32 cellular contexts compared by ENCODE assay signal in genomic region chr4:68466751-68467150, GRCh38. TPM values are rescaled to one million over a fixed set of nuclear protein-coding genes. Genes with fewer than 3 reads are reported as not detected.
DNase-seq lines count a peak whose midpoint lies in the region; ATAC-seq, FAIRE-seq and TF ChIP-seq lines count a peak whose summit lies in the region.
"Had no signal": no experiment of that assay in that cellular context is flagged by ENCODE, and none has a peak within 500 bp of the region (broad histone marks: within the 10 kb centered on the region; RNA-seq: fewer than 3 reads in every experiment).

No MANE protein-coding gene starts in this region.

- ATAC-seq in A549 (no peak), gastroesophageal sphincter (no peak), HG02884 (IDR thresholded peaks at IDR 0.05; ENCODE audit: unreplicated experiment) (no peak)
- ATAC-seq: activated CD8-positive, alpha-beta memory T cell treated with anti-CD3 and anti-CD28 coated beads, Interleukin-2, amount 10 ng/mL, durations not matched to agents 7 days and 5 days; K562; WTC11 had no signal

- H3K27ac ChIP-seq in A549 = peak overlapping the region in 1 of 2 experiments; percentile 35; a peak in 1 of 6 replicates
- peak overlapping the region; percentile 47 for H3K27ac ChIP-seq in keratinocyte (ENCODE audit: control insufficient read depth, insufficient read depth, low read length)
- no peak overlapping the region for H3K27ac ChIP-seq in gastroesophageal sphincter
- H3K27ac ChIP-seq in transverse colon = no peak overlapping the region
- H3K27ac ChIP-seq: left ventricle myocardium inferior, skin epidermis, stomach, tibial artery had no signal

- H3K4me2 ChIP-seq in A549 (peak overlapping the region; percentile 28; the same call in 1 of the 3 replicates), keratinocyte (ENCODE audit: control insufficient read depth, extremely low read depth, insufficient read depth, low read depth, low read length) (peak overlapping the region; percentile 3)

- dilution Hi-C loops in keratinocyte (cut with MboI; ENCODE audit: extremely low pct_ligation_motif_present, low sequenced_read_pairs) = no loop called here

- H3K9me1 ChIP-seq in keratinocyte (ENCODE audit: control insufficient read depth, extremely low read depth, insufficient read depth, low read length) = no peaks in the 10 kb centered on the region

- H3K9ac ChIP-seq in keratinocyte (ENCODE audit: control insufficient read depth, extremely low read depth, insufficient read depth, low read length) = no peak overlapping the region

- intact Hi-C loops in transverse colon (cut with DNase I; ENCODE audit: low total_unique reads) = no loop called here

- H3K27me3 ChIP-seq in keratinocyte (ENCODE audit: control insufficient read depth, extremely low read depth, insufficient read depth, low read length) = no peaks in the 10 kb centered on the region
- H3K27me3 ChIP-seq in gastroesophageal sphincter = no peaks in the 10 kb centered on the region
- no peaks in the 10 kb centered on the region for H3K27me3 ChIP-seq in transverse colon
- H3K27me3 ChIP-seq: stomach, tibial artery had no signal

- no peak overlapping the region for H3K4me3 ChIP-seq in A549
- H3K4me3 ChIP-seq in astrocyte of the spinal cord (ENCODE audit: low read depth, low read length) = no peak overlapping the region
- H3K4me3 ChIP-seq in keratinocyte (ENCODE audit: control insufficient read depth in 2 of 3, extremely low read depth in 1 of 3, insufficient read depth in 2 of 3, low read depth in 1 of 3, low read length in 3 of 3) = no peak overlapping the region
- H3K4me3 ChIP-seq in gastroesophageal sphincter = no peak overlapping the region
- H3K4me3 ChIP-seq in transverse colon = no peak overlapping the region
- H3K4me3 ChIP-seq: K562, left ventricle myocardium inferior, skin epidermis, stomach, tibial artery had no signal

- TF ChIP-seq CTCF in A549 (IDR thresholded peaks at IDR 0.05) (no peak), astrocyte of the spinal cord (IDR thresholded peaks at IDR 0.05; ENCODE audit: low read depth, low read length) (no peak), keratinocyte (optimal IDR thresholded peaks at IDR 0.05 in 1 of 3, IDR thresholded peaks at IDR 0.05 in 1 of 3, conservative IDR thresholded peaks at IDR 0.05 in 1 of 3; ENCODE audit: extremely low read depth in 1 of 3, insufficient read depth in 2 of 3, low read length in 3 of 3) (no peak), gastroesophageal sphincter (IDR thresholded peaks at IDR 0.05) (no peak), transverse colon (IDR thresholded peaks at IDR 0.05) (no peak)

- no peaks in the 10 kb centered on the region for H3K79me2 ChIP-seq in keratinocyte (ENCODE audit: control insufficient read depth, insufficient read depth, low read length)

- H2AFZ ChIP-seq in keratinocyte (ENCODE audit: control insufficient read depth, low read length) = peak overlapping the region; percentile 17

- no peaks in the 10 kb centered on the region for H3K9me3 ChIP-seq in A549
- no peaks in the 10 kb centered on the region for H3K9me3 ChIP-seq in keratinocyte (ENCODE audit: control insufficient read depth, low read depth, low read length)
- H3K9me3 ChIP-seq in gastroesophageal sphincter = no peaks in the 10 kb centered on the region
- no peaks in the 10 kb centered on the region for H3K9me3 ChIP-seq in transverse colon
- H3K9me3 ChIP-seq: left ventricle myocardium inferior, stomach, tibial artery had no signal

- H3K36me3 ChIP-seq in keratinocyte (ENCODE audit: control insufficient read depth in 2 of 2, extremely low read depth in 1 of 2, insufficient read depth in 2 of 2, low read length in 2 of 2) (no peaks in the 10 kb centered on the region), gastroesophageal sphincter (no peaks in the 10 kb centered on the region), transverse colon (no peaks in the 10 kb centered on the region)
- H3K36me3 ChIP-seq: left ventricle myocardium inferior, stomach, tibial artery had no signal

- in situ Hi-C loops in astrocyte of the spinal cord (cut with HindIII; ENCODE audit: low sequenced_read_pairs) (no loop called here), transverse colon (cut with MboI; ENCODE audit: low pct_ligation_motif_present in 1 of 4, low pct_unique_long_range_greater_than_20kb in 1 of 4, low sequenced_read_pairs in 3 of 4) (no loop called here)

- CTCF ChIA-PET in A549 (lab: Yijun Ruan, JAX) = interaction anchor here (1.0 kb wide), 1 partner anchor 32 kb away, joined by 3 read pairs; no protein-coding TSS in a partner anchor

- TF ChIP-seq POLR2A in A549 (IDR thresholded peaks at IDR 0.05; ENCODE audit: low read length) (no peak), gastroesophageal sphincter (IDR thresholded peaks at IDR 0.05) (no peak), transverse colon (IDR thresholded peaks at IDR 0.05) (no peak)

- H4K20me1 ChIP-seq in keratinocyte (ENCODE audit: control insufficient read depth, extremely low read depth, insufficient read depth, low read length) = no peaks in the 10 kb centered on the region

- DNase-seq in A549 (ENCODE audit: low read depth in 1 of 2, low spot score in 1 of 2) (no peak), M059J (ENCODE audit: low read depth) (peak; percentile 51), astrocyte of the spinal cord (ENCODE audit: low read depth, low spot score) (peak; percentile 33), keratinocyte (ENCODE audit: low read depth, low spot score) (no peak), CD1c-positive myeloid dendritic cell (ENCODE audit: extremely low spot score) (no peak), transverse colon (no peak)
- DNase-seq: activated CD8-positive, alpha-beta memory T cell treated with anti-CD3 and anti-CD28 coated beads, Interleukin-2, amount 10 ng/mL, durations not matched to agents 7 days and 5 days; activated naive CD4-positive, alpha-beta T cell; activated T-cell treated with anti-CD3 and anti-CD28 coated beads, Interleukin-2, amount 50 U/mL, for 48 hours; effector CD4-positive, alpha-beta T cell; erythroblast; GDM1; hippocampal formation; immature natural killer cell; left ventricle myocardium inferior; naive B cell; NCI-H1436; NCI-H524 treated with DMSO at 0.1 percent for 48 hours; SHP77 treated with DMSO at 0.1 percent for 48 hours; stomach; tibial artery had no signal

- TF ChIP-seq EP300 in A549 (IDR thresholded peaks at IDR 0.05) (no peak), gastroesophageal sphincter (IDR thresholded peaks at IDR 0.05) (no peak), transverse colon (IDR thresholded peaks at IDR 0.05; ENCODE audit: low read depth) (no peak)

- POLR2A ChIA-PET in A549 (lab: Yijun Ruan, JAX) = no interaction called here

- 39% methylated on average over 3 of the region's 3 CpGs for WGBS in A549 (ENCODE audit: missing lambda C conversion rate)
- WGBS in gastroesophageal sphincter (ENCODE audit: low coverage in 1 of 2), 2 donors = 83 to 91% methylated on average over 3 of the region's 3 CpGs
- 77% methylated on average over 3 of the region's 3 CpGs for WGBS in transverse colon (ENCODE audit: low coverage in 1 of 2), 2 donors

- H3K4me1 ChIP-seq in A549 = peaks cover 23% of the 10 kb centered on the region; the same call in 2 of the 3 replicates
- peaks cover 29% of the 10 kb centered on the region for H3K4me1 ChIP-seq in keratinocyte (ENCODE audit: control insufficient read depth, extremely low read depth, insufficient read depth, low read length)
- H3K4me1 ChIP-seq in gastroesophageal sphincter = no peaks in the 10 kb centered on the region
- H3K4me1 ChIP-seq in transverse colon = peaks cover 0 to 4% (median 0%) of the 10 kb centered on the region in 4 donors
- H3K4me1 ChIP-seq: left ventricle myocardium inferior, stomach, tibial artery had no signal

- no peak for TF ChIP-seq RAD21 in A549 (conservative IDR thresholded peaks at IDR 0.05 in 1 of 2, IDR thresholded peaks at IDR 0.05 in 1 of 2)

- FAIRE-seq in A549 (lab: Jason Lieb, UNC) (no peak), keratinocyte (lab: Jason Lieb, UNC) (no peak)
- FAIRE-seq: colon, frontal cortex, K562 had no signal

TF ChIP-seq in A549, 52 proteins besides CTCF, POLR2A, EP300 and RAD21 (continues in another document):
- TF ChIP-seq EHMT2 (IDR thresholded peaks at IDR 0.05; ENCODE audit: low read depth) (no peak), ATOH8 (CRISPR knock-in tag; IDR thresholded peaks at IDR 0.05; ENCODE audit: low read depth) (no peak), RNF2 (IDR thresholded peaks at IDR 0.05; ENCODE audit: borderline replicate concordance, low read depth) (no peak), ZSCAN20 (CRISPR knock-in tag; IDR thresholded peaks at IDR 0.05) (no peak), RFX5 (IDR thresholded peaks at IDR 0.05) (no peak), NFE2L2 (conservative IDR thresholded peaks at IDR 0.05; ENCODE audit: low read length) (no peak), SREBF2 (IDR thresholded peaks at IDR 0.05) (no peak), JUNB (IDR thresholded peaks at IDR 0.05) (no peak), HOXB5 (CRISPR knock-in tag; IDR thresholded peaks at IDR 0.05) (no peak)

RNA-seq across cellular contexts. Expression of gene TMPRSS11E, which starts 19.5 kb away (rescaled TPM):
- polyA plus RNA-seq in A549 (2011; rRNA removed) = not detected in 2 replicates
- not detected in 2 replicates for polyA plus RNA-seq in A549 (2012; cell fraction: cytosol; rRNA removed)
- polyA plus RNA-seq in A549 (2012; cell fraction: nucleus; rRNA removed) = not detected in 2 replicates
- not detected in 3 replicates for polyA plus RNA-seq in A549 (2017; fragmentation: RNase III; extraction: RNeasy Plus Mini Kit Qiagen cat#74134 plus additional on column Dnase treatment)
- polyA minus RNA-seq in A549 (2011; rRNA and poly(A)+ RNA removed) = not detected in 2 replicates
- total RNA-seq in M059J (2014; rRNA removed; shearing (Covaris generic)) = not detected in 2 replicates
- polyA plus RNA-seq in keratinocyte = 1.6 to 2.3 TPM (median 2.0 TPM) in 3 replicates
- 5.6 TPM for polyA plus RNA-seq in keratinocyte (2011; ENCODE audit: low read depth)
- polyA plus RNA-seq in keratinocyte (2011; cell fraction: cytosol; rRNA removed) = 0.49 and 2.1 TPM in 2 replicates
- polyA plus RNA-seq in keratinocyte (2011; cell fraction: nucleus; rRNA removed) = 3.6 and 7.6 TPM in 2 replicates
- polyA plus RNA-seq in keratinocyte (2012; ENCODE audit: low replicate concordance) = 1.3 and 3.4 TPM in 2 replicates
- polyA minus RNA-seq in keratinocyte = 1.1 to 1.6 TPM in 2 of 3 replicates, not detected in the other
- 0.96 TPM for polyA minus RNA-seq in keratinocyte (2011; cell fraction: cytosol; rRNA and poly(A)+ RNA removed)
- 4.2 and 4.5 TPM in 2 replicates for polyA minus RNA-seq in keratinocyte (2011; cell fraction: nucleus; rRNA and poly(A)+ RNA removed)
- total RNA-seq in gastroesophageal sphincter = 10 to 100 TPM in 1 of 4 donors, under 1 TPM in 2, not detected in 1; 0.23 to 13.0 (median 0.31) TPM
- total RNA-seq in transverse colon = not detected
- total RNA-seq: A673, frontal cortex, HT-29, K562, left ventricle myocardium inferior, omental fat pad had no signal
- polyA plus RNA-seq: BJ, K562 had no signal

Comparison
In these comparisons a context has a peak if more than half of its experiments do, and no peak if none do; other contexts are left out.
1. DNase-seq: peak in M059J (single experiment) and astrocyte of the spinal cord (single experiment); none in A549 (0 of 2), keratinocyte (single experiment), CD1c-positive myeloid dendritic cell (single experiment) and transverse colon (single experiment).